In the genomic region with DNA sequence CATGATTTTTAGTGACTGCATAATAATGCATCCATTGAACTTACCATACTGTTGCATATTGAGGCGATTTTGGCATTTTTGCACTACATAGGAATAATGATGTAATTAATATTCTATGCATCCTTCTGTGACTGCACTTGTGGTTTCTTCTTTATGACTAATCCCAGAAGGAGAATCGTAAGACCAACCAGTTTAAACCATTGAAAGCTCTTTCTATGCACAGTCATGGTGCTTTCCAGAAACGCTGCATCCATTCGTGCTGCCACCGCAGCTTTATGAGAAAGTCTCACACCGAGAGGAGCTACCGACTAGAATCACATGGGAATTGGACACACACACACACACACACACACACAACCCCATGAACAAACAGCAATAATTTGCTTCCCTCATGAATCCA, we compare ENCODE assay signal across 19 cellular contexts.
DNase-seq lines count a peak whose midpoint lies in the region; ATAC-seq, FAIRE-seq and TF ChIP-seq lines count a peak whose summit lies in the region.
"Had no signal": no experiment of that assay in that cellular context is flagged by ENCODE, and none has a peak within 500 bp of the region (broad histone marks: within the 10 kb centered on the region; RNA-seq: fewer than 3 reads in every experiment).

No MANE protein-coding gene starts in this region.

- H4K20me1 ChIP-seq in GM12878 (ENCODE audit: control insufficient read depth, insufficient read depth): no peaks in the 10 kb centered on the region

- WGBS in GM12878 (ENCODE audit: insufficient coverage, insufficient replicate concordance, low lambda C conversion rate, missing lambda C conversion rate): 62% methylated on average over 7 of the region's 7 CpGs
- WGBS in spleen, 5 donors: 85 to 93% (median 89%) methylated on average over 7 of the region's 7 CpGs

- RAD21 ChIA-PET in GM12878 (lab: Charles Lee; ENCODE audit: unreplicated experiment): no interaction called here

- intact Hi-C loops in GM12878 (cut with micrococcal nuclease; ENCODE audit: unreplicated experiment) (no loop called here), spleen (cut with DNase I; ENCODE audit: low total_unique reads) (no loop called here)

- no peak for TF ChIP-seq RAD21 in GM12878 (IDR thresholded peaks at IDR 0.05; ENCODE audit: insufficient read depth, low read depth, low read length)

- H3K4me3 Mint-ChIP-seq in activated CD4-positive, alpha-beta T cell treated with anti-CD3 and anti-CD28 coated beads, Interleukin-2, amount 10 ng/mL, durations not matched to agents 7 days and 5 days: no peak overlapping the region
- H3K4me3 Mint-ChIP-seq: CD14-positive monocyte had no signal

- TF ChIP-seq CTCF in GM12878 (IDR thresholded peaks at IDR 0.05 in 2 of 3, conservative IDR thresholded peaks at IDR 0.05 in 1 of 3; ENCODE audit: control insufficient read depth in 2 of 3, extremely low read depth in 1 of 3, insufficient read depth in 1 of 3, low read depth in 3 of 3, low read length in 3 of 3) (no peak), spleen (IDR thresholded peaks at IDR 0.05 in 8 of 11, conservative IDR thresholded peaks at IDR 0.05 in 3 of 11) (no peak)

- H3K4me3 ChIP-seq in GM12878 (no peak overlapping the region), spleen (no peak overlapping the region)

- TF ChIP-seq POLR2A in GM12878 (IDR thresholded peaks at IDR 0.05; ENCODE audit: low read depth, low read length): no peak
- no peak for TF ChIP-seq POLR2A in spleen (IDR thresholded peaks at IDR 0.05)

- ATAC-seq in GM12878 (peak; percentile 58), HG03354 (IDR thresholded peaks at IDR 0.05; ENCODE audit: poor library complexity, severe bottlenecking, unreplicated experiment) (no peak)

- H3K4me2 ChIP-seq in GM12878 (ENCODE audit: control insufficient read depth, insufficient read depth): no peak overlapping the region

- no peaks in the 10 kb centered on the region for H3K9me3 Mint-ChIP-seq in activated CD4-positive, alpha-beta T cell treated with anti-CD3 and anti-CD28 coated beads, Interleukin-2, amount 10 ng/mL, durations not matched to agents 7 days and 5 days

- SMC1A ChIA-PET in GM12878 (lab: Charles Lee; ENCODE audit: uncharacterized antibody, unreplicated experiment): interaction anchor here (0.6 kb wide), 1 partner anchor 9 kb away, joined by 3 read pairs; no protein-coding TSS in a partner anchor

- no peak overlapping the region for H3K27ac ChIP-seq in GM12878 (ENCODE audit: control insufficient read depth, insufficient read depth)
- no peak overlapping the region for H3K27ac ChIP-seq in spleen

- in situ Hi-C loops in GM12878 (cut with MboI): no loop called here

- H3K27me3 ChIP-seq in GM12878 (replicated peaks in 1 of 2; ENCODE audit: control insufficient read depth in 2 of 2, insufficient read depth in 2 of 2, low read length in 1 of 2) (no peaks in the 10 kb centered on the region), spleen (replicated peaks in 1 of 7) (no peaks in the 10 kb centered on the region)

- no peak overlapping the region for H2AFZ ChIP-seq in GM12878 (ENCODE audit: control insufficient read depth, low read depth, low read length)

- TF ChIP-seq EP300 in GM12878 (IDR thresholded peaks at IDR 0.05; ENCODE audit: borderline replicate concordance in 1 of 2, control insufficient read depth in 1 of 2, low read depth in 2 of 2, low read length in 2 of 2): no peak

- no peak overlapping the region for H3K9ac ChIP-seq in GM12878 (ENCODE audit: control insufficient read depth, insufficient read depth, low read length)

- DNase-seq in A172 (ENCODE audit: low spot score) (peak; percentile 71), HT1080 (ENCODE audit: low read depth) (peak; percentile 47), GM12878 (ENCODE audit: low read depth, low spot score) (no peak), glomerular visceral epithelial cell (ENCODE audit: extremely low spot score) (peak; percentile 26), spleen (no peak), NCI-H446 treated with DMSO at 0.1 percent for 48 hours (lab: John Stamatoyannopoulos, UW) (no peak)
- no peak for DNase-seq in activated CD4-positive, alpha-beta T cell treated with anti-CD3 and anti-CD28 coated beads, Interleukin-2, amount 10 ng/mL, durations not matched to agents 7 days and 5 days
- DNase-seq: 8988T, COR-L47, MM.1S, NCI-H1105, NCI-H1930, NCI-H2171 treated with DMSO at 0.1 percent for 48 hours, NCI-H524, SIG-M5 had no signal

- no peaks in the 10 kb centered on the region for H3K79me2 ChIP-seq in GM12878 (ENCODE audit: control insufficient read depth, insufficient read depth, low read length)

- H3K4me1 Mint-ChIP-seq in activated CD4-positive, alpha-beta T cell treated with anti-CD3 and anti-CD28 coated beads, Interleukin-2, amount 10 ng/mL, durations not matched to agents 7 days and 5 days: no peaks in the 10 kb centered on the region
- H3K4me1 Mint-ChIP-seq: CD14-positive monocyte had no signal

- no peaks in the 10 kb centered on the region for H3K4me1 ChIP-seq in GM12878 (ENCODE audit: control insufficient read depth, insufficient read depth, low read length)
- no peaks in the 10 kb centered on the region for H3K4me1 ChIP-seq in spleen

- FAIRE-seq in GM12878 (lab: Jason Lieb, UNC): no peak
- FAIRE-seq: G401.6, H54 had no signal

- BruUV-seq in GM12878 (replicated peaks; lab: Mats Ljungman, UMichigan): no TSS peak

- no peaks in the 10 kb centered on the region for H3K27me3 Mint-ChIP-seq in activated CD4-positive, alpha-beta T cell treated with anti-CD3 and anti-CD28 coated beads, Interleukin-2, amount 10 ng/mL, durations not matched to agents 7 days and 5 days

- no peak overlapping the region for H3K27ac Mint-ChIP-seq in activated CD4-positive, alpha-beta T cell treated with anti-CD3 and anti-CD28 coated beads, Interleukin-2, amount 10 ng/mL, durations not matched to agents 7 days and 5 days
- H3K27ac Mint-ChIP-seq: CD14-positive monocyte had no signal

- POLR2A ChIA-PET in GM12878 (lab: Charles Lee): no interaction called here
- POLR2A ChIA-PET in activated CD4-positive, alpha-beta T cell treated with anti-CD3 and anti-CD28 coated beads, Interleukin-2, amount 10 ng/mL, durations not matched to agents 7 days and 5 days (lab: Charles Lee): no interaction called here

- CTCF ChIA-PET in GM12878 (lab: Yijun Ruan, JAX): no interaction called here
- CTCF ChIA-PET in activated CD4-positive, alpha-beta T cell treated with anti-CD3 and anti-CD28 coated beads, Interleukin-2, amount 10 ng/mL, durations not matched to agents 7 days and 5 days (lab: Charles Lee): no interaction called here

- H3K9me3 ChIP-seq in GM12878 (replicated peaks; ENCODE audit: control insufficient read depth, insufficient read depth, low read length) (no peaks in the 10 kb centered on the region), spleen (no peaks in the 10 kb centered on the region)

- no peaks in the 10 kb centered on the region for H3K36me3 Mint-ChIP-seq in activated CD4-positive, alpha-beta T cell treated with anti-CD3 and anti-CD28 coated beads, Interleukin-2, amount 10 ng/mL, durations not matched to agents 7 days and 5 days (ENCODE audit: low read depth)
- H3K36me3 Mint-ChIP-seq: CD14-positive monocyte had no signal

- no peaks in the 10 kb centered on the region for H3K36me3 ChIP-seq in GM12878 (ENCODE audit: control insufficient read depth in 2 of 2, insufficient read depth in 2 of 2, low read length in 1 of 2)
- no peaks in the 10 kb centered on the region for H3K36me3 ChIP-seq in spleen

TF ChIP-seq in GM12878, 131 proteins besides CTCF, POLR2A, EP300 and RAD21:
- no peak for TF ChIP-seq NFIC (IDR thresholded peaks at IDR 0.05; ENCODE audit: low read depth, low read length)
- peak; percentile 12; the same call in 1 of the 2 replicates for TF ChIP-seq RUNX3 (IDR thresholded peaks at IDR 0.05; ENCODE audit: low read length)
- TF ChIP-seq STAT1 (conservative IDR thresholded peaks at IDR 0.05): no peak
- no peak for TF ChIP-seq GABPA (IDR thresholded peaks at IDR 0.05; ENCODE audit: low read depth)
- TF ChIP-seq JUND (IDR thresholded peaks at IDR 0.05; ENCODE audit: low read depth, low read length): no peak
- TF ChIP-seq KAT2A (conservative IDR thresholded peaks at IDR 0.05; ENCODE audit: control insufficient read depth, low read depth, low read length): no peak
TF ChIP-seq in GM12878: peak in this region for 1.

Comparison
In these comparisons a context has a peak if more than half of its experiments do, and no peak if none do; other contexts are left out.
1. DNase-seq: peak in A172 (single experiment), HT1080 (single experiment) and glomerular visceral epithelial cell (single experiment); none in GM12878 (single experiment), spleen (single experiment), activated CD4-positive, alpha-beta T cell treated with anti-CD3 and anti-CD28 coated beads, Interleukin-2, amount 10 ng/mL, durations not matched to agents 7 days and 5 days (single experiment) and NCI-H446 treated with DMSO at 0.1 percent for 48 hours (single experiment).